8 cellular contexts compared by ENCODE assay signal in genomic region chr12:55728932-55729591, GRCh38. TPM values are rescaled to one million over a fixed set of nuclear protein-coding genes. Genes with fewer than 3 reads are reported as not detected.
A peak's percentile ranks its signal among the peaks of the same experiment; 100 is the strongest.
DNase-seq lines count a peak whose midpoint lies in the region; ATAC-seq, FAIRE-seq and TF ChIP-seq lines count a peak whose summit lies in the region.

Gene CD63 (minus strand): TSS chr12:55729009. CDS start chr12:55728341, 668 bp downstream.

- DNase-seq in DMS53 (lab: John Stamatoyannopoulos, UW) (peak; percentile 89), HTR-8/SVneo (ENCODE audit: insufficient read length, low spot score) (peak; percentile 89), SHP77 (lab: John Stamatoyannopoulos, UW) (peak; percentile 63 to 69), frontal cortex (ENCODE audit: low spot score in 2 of 2) (peak; percentile 99), neuronal stem cell (ENCODE audit: low spot score) (no peak), suprapubic skin (ENCODE audit: low spot score in 2 of 2) (peak; percentile 93 to 94)
- DNase-seq in activated naive CD4-positive, alpha-beta T cell treated with anti-CD3 and anti-CD28 coated beads for 36 hours: peak; percentile 72

- no peak within 1 kb of the TSS for H4K8ac ChIP-seq in neuronal stem cell (ENCODE audit: low read depth, low read length)

- FAIRE-seq in HTR-8/SVneo (lab: Jason Lieb, UNC) (peak; percentile 57), frontal cortex (lab: Jason Lieb, UNC) (no peak)

- no peak for TF ChIP-seq CTCF in suprapubic skin (IDR thresholded peaks at IDR 0.05)

- peak within 1 kb of the TSS; percentile 91 for H3K27ac ChIP-seq in neuronal stem cell (replicated peaks; ENCODE audit: low read length)
- H3K27ac ChIP-seq in suprapubic skin: peak within 1 kb of the TSS; percentile 98

- no peak within 1 kb of the TSS for H4K91ac ChIP-seq in neuronal stem cell (ENCODE audit: low read depth, low read length, poor library complexity)

- H3K18ac ChIP-seq in neuronal stem cell (ENCODE audit: low read length): peak within 1 kb of the TSS; percentile 95

- ATAC-seq in GM21367 (IDR thresholded peaks at IDR 0.05; ENCODE audit: unreplicated experiment): peak; percentile 47

- H3K4me1 ChIP-seq in neuronal stem cell (ENCODE audit: control insufficient read depth in 2 of 2, insufficient read depth in 1 of 2, low read depth in 1 of 2, low read length in 2 of 2) (peaks cover 14 to 18% of the 10 kb centered on the region in 2 donors), suprapubic skin (peaks cover 55% of the 10 kb centered on the region)

- H3K27ac Mint-ChIP-seq in activated naive CD4-positive, alpha-beta T cell treated with anti-CD3 and anti-CD28 coated beads for 36 hours: peak within 1 kb of the TSS; percentile 87

- peaks cover 0 to 1% of the 10 kb centered on the region in 2 donors for H3K9me3 ChIP-seq in neuronal stem cell (replicated peaks in 1 of 2; ENCODE audit: control insufficient read depth in 2 of 2, insufficient read depth in 1 of 2, low read depth in 1 of 2, low read length in 2 of 2)
- no peaks in the 10 kb centered on the region for H3K9me3 ChIP-seq in suprapubic skin

- peaks cover 29% of the 10 kb centered on the region for H3K4me1 Mint-ChIP-seq in activated naive CD4-positive, alpha-beta T cell treated with anti-CD3 and anti-CD28 coated beads for 36 hours (ENCODE audit: low read depth)

- peak within 1 kb of the TSS; percentile 69 for H2BK5ac ChIP-seq in neuronal stem cell (ENCODE audit: low read length)

- H2BK12ac ChIP-seq in neuronal stem cell (ENCODE audit: low read length): no peak within 1 kb of the TSS

- TF ChIP-seq POLR2A in suprapubic skin (IDR thresholded peaks at IDR 0.05): peak in 1 of 2 donors; percentile 69

- H3K79me1 ChIP-seq in neuronal stem cell (ENCODE audit: low read depth, low read length): peaks cover 16% of the 10 kb centered on the region

- CTCF ChIA-PET in activated naive CD4-positive, alpha-beta T cell treated with anti-CD3 and anti-CD28 coated beads for 36 hours (lab: Charles Lee): interaction anchor here (0.8 to 3.1 kb wide), 8 partner anchors 9 to 267 kb away, joined by 3 to 32 read pairs (median 4); partner anchors contain the start of genes BLOC1S1 and RDH5

- peak within 1 kb of the TSS; percentile 92 for H3K4me2 ChIP-seq in neuronal stem cell (ENCODE audit: insufficient read depth, low read length, poor library complexity, severe bottlenecking)

- H3K9me3 Mint-ChIP-seq in activated naive CD4-positive, alpha-beta T cell treated with anti-CD3 and anti-CD28 coated beads for 36 hours: no peaks in the 10 kb centered on the region

- no CpG with 5 or more reads among the region's 54 CpGs for WGBS in neuronal stem cell (ENCODE audit: extremely low coverage in 2 of 2, insufficient read length in 2 of 2, insufficient replicate concordance in 1 of 2), 2 donors
- WGBS in suprapubic skin: 1% methylated on average over 16 of the region's 54 CpGs

- no peaks in the 10 kb centered on the region for H3K27me3 Mint-ChIP-seq in activated naive CD4-positive, alpha-beta T cell treated with anti-CD3 and anti-CD28 coated beads for 36 hours (ENCODE audit: low read depth)

- TF ChIP-seq EP300 in suprapubic skin (IDR thresholded peaks at IDR 0.05): no peak

- peak within 1 kb of the TSS; percentile 95 for H2AK5ac ChIP-seq in neuronal stem cell (ENCODE audit: low read depth, low read length)

- H2BK15ac ChIP-seq in neuronal stem cell (ENCODE audit: low read length): peak within 1 kb of the TSS; percentile 34

- peak within 1 kb of the TSS; percentile 90 for H3K4me3 Mint-ChIP-seq in activated naive CD4-positive, alpha-beta T cell treated with anti-CD3 and anti-CD28 coated beads for 36 hours

- H3K27me3 ChIP-seq in neuronal stem cell (ENCODE audit: control insufficient read depth in 3 of 3, insufficient read depth in 3 of 3, low read depth in 1 of 3, low read length in 3 of 3) (no peaks in the 10 kb centered on the region), suprapubic skin (no peaks in the 10 kb centered on the region)

- peak within 1 kb of the TSS; percentile 94 for H3K9ac ChIP-seq in neuronal stem cell (ENCODE audit: low read depth, low read length, poor library complexity)

- peak within 1 kb of the TSS; percentile 61 for H2BK120ac ChIP-seq in neuronal stem cell (ENCODE audit: low read depth, low read length)

- peak within 1 kb of the TSS; percentile 92 for H2AFZ ChIP-seq in neuronal stem cell (ENCODE audit: low read length)

- H3K36me3 Mint-ChIP-seq in activated naive CD4-positive, alpha-beta T cell treated with anti-CD3 and anti-CD28 coated beads for 36 hours (ENCODE audit: low read depth): no peaks in the 10 kb centered on the region

- H3K36me3 ChIP-seq in neuronal stem cell (replicated peaks in 1 of 2; ENCODE audit: control insufficient read depth in 2 of 2, insufficient read depth in 2 of 2, low read length in 2 of 2) (peaks cover 24 to 32% of the 10 kb centered on the region in 2 donors), suprapubic skin (peaks cover 27% of the 10 kb centered on the region)

- H3K4me3 ChIP-seq in neuronal stem cell (ENCODE audit: low read length in 2 of 2) (peak within 1 kb of the TSS; percentile 59 to 92), suprapubic skin (peak within 1 kb of the TSS; percentile 65)

- H3K23ac ChIP-seq in neuronal stem cell (ENCODE audit: low read depth, low read length, poor library complexity): peak within 1 kb of the TSS; percentile 29

- H3K4ac ChIP-seq in neuronal stem cell (ENCODE audit: low read length): no peak within 1 kb of the TSS

- intact Hi-C loops in activated naive CD4-positive, alpha-beta T cell treated with anti-CD3 and anti-CD28 coated beads for 36 hours (cut with micrococcal nuclease): loop anchor here (1.0 to 2.0 kb wide), 4 partner anchors 9 to 375 kb away; partner anchors contain the start of genes BLOC1S1, PA2G4 and PYM1

- H3K14ac ChIP-seq in neuronal stem cell (ENCODE audit: low read length): no peak within 1 kb of the TSS

RNA-seq across cellular contexts. Expression of gene CD63, which starts in this region (rescaled TPM):
- 10 to 100 TPM; 62.3 to 73.6 TPM for total RNA-seq in activated naive CD4-positive, alpha-beta T cell treated with anti-CD3 and anti-CD28 coated beads for 36 hours
- total RNA-seq in frontal cortex (227 TPM), suprapubic skin (100 to 1,000 TPM; 176 to 303 (median 193) TPM)
- polyA plus RNA-seq in neuronal stem cell (2013, experiment 1 of 2): 879 TPM
- polyA plus RNA-seq in neuronal stem cell (2013, experiment 2 of 2): 873 TPM
